In the genomic region with DNA sequence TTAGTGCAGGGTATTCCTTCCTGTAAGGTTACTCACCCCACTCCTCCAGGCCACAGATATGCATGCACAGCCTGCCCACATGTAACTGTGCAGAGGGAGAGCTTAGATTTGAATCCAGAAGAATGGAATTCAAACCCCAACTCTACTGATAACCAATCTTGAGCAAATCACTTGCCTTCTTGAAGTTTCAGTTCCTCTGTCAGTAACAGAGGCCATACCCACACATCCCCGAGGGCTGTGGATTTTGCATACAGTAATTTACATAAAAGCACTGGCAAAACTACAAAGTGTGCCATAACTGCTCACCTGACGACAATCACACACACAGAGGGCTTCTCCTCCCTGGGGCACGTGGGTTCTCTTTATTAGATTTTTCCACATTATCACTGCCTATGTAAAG, we compare ENCODE assay signal across 1 cellular context.
TF ChIP-seq lines count a peak whose summit lies in the region.

No MANE protein-coding gene starts in this region.

TF ChIP-seq in WTC11, 78 proteins besides CTCF, POLR2A, EP300 and RAD21 (continued from another document):
- TF ChIP-seq, protein P1, sequence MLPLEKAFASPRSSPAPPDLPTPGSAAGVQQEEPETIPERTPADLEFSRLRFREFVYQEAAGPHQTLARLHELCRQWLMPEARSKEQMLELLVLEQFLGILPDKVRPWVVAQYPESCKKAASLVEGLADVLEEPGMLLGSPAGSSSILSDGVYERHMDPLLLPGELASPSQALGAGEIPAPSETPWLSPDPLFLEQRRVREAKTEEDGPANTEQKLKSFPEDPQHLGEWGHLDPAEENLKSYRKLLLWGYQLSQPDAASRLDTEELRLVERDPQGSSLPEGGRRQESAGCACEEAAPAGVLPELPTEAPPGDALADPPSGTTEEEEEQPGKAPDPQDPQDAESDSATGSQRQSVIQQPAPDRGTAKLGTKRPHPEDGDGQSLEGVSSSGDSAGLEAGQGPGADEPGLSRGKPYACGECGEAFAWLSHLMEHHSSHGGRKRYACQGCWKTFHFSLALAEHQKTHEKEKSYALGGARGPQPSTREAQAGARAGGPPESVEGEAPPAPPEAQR (CRISPR knock-in tag; IDR thresholded peaks at IDR 0.05) = no peak
- no peak for TF ChIP-seq ZNF416 (CRISPR knock-in tag; IDR thresholded peaks at IDR 0.05)
- TF ChIP-seq NFATC4 (CRISPR knock-in tag; IDR thresholded peaks at IDR 0.05) = no peak
